In the genomic region with DNA sequence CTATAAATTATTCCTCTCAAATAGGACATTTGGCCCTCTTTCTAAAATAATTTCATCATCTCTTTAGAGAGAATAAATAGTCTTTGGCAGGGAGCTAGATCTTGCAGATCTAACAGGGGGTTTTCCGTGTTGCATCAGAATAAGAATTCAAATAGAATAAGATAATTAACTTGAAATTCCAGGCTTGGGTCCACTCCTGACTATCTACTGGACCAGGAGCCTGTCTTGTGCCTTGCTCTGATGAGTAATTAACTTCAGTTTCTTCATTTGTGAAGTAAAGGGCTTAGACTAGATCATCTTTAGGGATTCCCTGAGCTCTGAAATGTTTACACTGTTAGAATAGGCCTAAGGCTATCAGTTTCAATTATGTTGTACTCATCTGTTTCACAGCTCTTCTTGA, we compare ENCODE assay signal across 11 cellular contexts. TPM values are rescaled to one million over a fixed set of nuclear protein-coding genes. Genes with fewer than 3 reads are reported as not detected.
A peak's percentile ranks its signal among the peaks of the same experiment; 100 is the strongest.
DNase-seq lines count a peak whose midpoint lies in the region; ATAC-seq, FAIRE-seq and TF ChIP-seq lines count a peak whose summit lies in the region.
"Had no signal": no experiment of that assay in that cellular context is flagged by ENCODE, and none has a peak within 500 bp of the region (broad histone marks: within the 10 kb centered on the region; RNA-seq: fewer than 3 reads in every experiment).

No MANE protein-coding gene starts in this region.

- H3K9ac ChIP-seq in SK-N-MC (ENCODE audit: insufficient read length), result no peak overlapping the region

- H3K4me3 Mint-ChIP-seq in activated naive CD4-positive, alpha-beta T cell treated with anti-CD3 and anti-CD28 coated beads, Interleukin-2, amount 10 ng/mL, durations not matched to agents 7 days and 5 days, result no peak overlapping the region

- no peak for TF ChIP-seq CTCF in suprapubic skin (IDR thresholded peaks at IDR 0.05)

- no peak for TF ChIP-seq EP300 in suprapubic skin (IDR thresholded peaks at IDR 0.05)

- no peaks in the 10 kb centered on the region for H3K27me3 ChIP-seq in suprapubic skin

- H3K9me3 Mint-ChIP-seq in activated naive CD4-positive, alpha-beta T cell treated with anti-CD3 and anti-CD28 coated beads, Interleukin-2, amount 10 ng/mL, durations not matched to agents 7 days and 5 days, result no peaks in the 10 kb centered on the region

- H3K36me3 Mint-ChIP-seq in activated naive CD4-positive, alpha-beta T cell treated with anti-CD3 and anti-CD28 coated beads, Interleukin-2, amount 10 ng/mL, durations not matched to agents 7 days and 5 days, result peaks cover 11% of the 10 kb centered on the region

- H3K4me1 ChIP-seq in suprapubic skin, result peaks cover 20% of the 10 kb centered on the region
- H3K4me1 ChIP-seq: prostate gland had no signal

- H3K36me3 ChIP-seq in SK-N-MC (ENCODE audit: insufficient read depth, low read length) (no peaks in the 10 kb centered on the region), suprapubic skin (no peaks in the 10 kb centered on the region)
- H3K36me3 ChIP-seq: prostate gland had no signal

- CTCF ChIA-PET in activated naive CD4-positive, alpha-beta T cell treated with anti-CD3 and anti-CD28 coated beads, Interleukin-2, amount 10 ng/mL, durations not matched to agents 7 days and 5 days (lab: Charles Lee), result interaction anchor here (0.9 to 3.2 kb wide), 10 partner anchors 10 to 158 kb away, joined by 3 to 13 read pairs (median 4); no protein-coding TSS in a partner anchor

- H3K9me3 ChIP-seq in SK-N-MC (ENCODE audit: low read depth, low read length) (no peaks in the 10 kb centered on the region), suprapubic skin (no peaks in the 10 kb centered on the region)
- H3K9me3 ChIP-seq: prostate gland had no signal

- H3K4me1 Mint-ChIP-seq in activated naive CD4-positive, alpha-beta T cell treated with anti-CD3 and anti-CD28 coated beads, Interleukin-2, amount 10 ng/mL, durations not matched to agents 7 days and 5 days, result peaks cover 71% of the 10 kb centered on the region

- no peak overlapping the region for H3K4me3 ChIP-seq in SK-N-MC
- no peak overlapping the region for H3K4me3 ChIP-seq in suprapubic skin
- H3K4me3 ChIP-seq: prostate gland had no signal

- H3K27ac ChIP-seq in SK-N-MC (peak overlapping the region; percentile 51), suprapubic skin (peak overlapping the region; percentile 57)

- no peak for DNase-seq in activated naive CD4-positive, alpha-beta T cell treated with anti-CD3 and anti-CD28 coated beads, Interleukin-2, amount 10 ng/mL, durations not matched to agents 7 days and 5 days
- no peak for DNase-seq in activated naive CD4-positive, alpha-beta T cell treated with Interleukin-2 at 50 U/mL for 16 hours
- no peak for DNase-seq in SK-N-MC (ENCODE audit: low read depth, low spot score)
- DNase-seq in suprapubic skin (ENCODE audit: low spot score in 2 of 2), result no peak
- DNase-seq in RCC 7860 (ENCODE audit: low spot score), result no peak
- no peak for DNase-seq in posterior cingulate gyrus
- DNase-seq: T-helper 9 cell had no signal

- 22% methylated on average over 1 of the region's 1 CpG for WGBS in suprapubic skin

- ATAC-seq in esophagus mucosa, result peak; percentile 35
- no peak for ATAC-seq in GM18502 (IDR thresholded peaks at IDR 0.05; ENCODE audit: poor library complexity, unreplicated experiment)

- intact Hi-C loops in posterior cingulate gyrus (cut with DNase I), result no loop called here

- peak overlapping the region; percentile 89 for H3K27ac Mint-ChIP-seq in activated naive CD4-positive, alpha-beta T cell treated with anti-CD3 and anti-CD28 coated beads, Interleukin-2, amount 10 ng/mL, durations not matched to agents 7 days and 5 days

- FAIRE-seq in RCC 7860 (lab: Jason Lieb, UNC), result no peak

- H3K27me3 Mint-ChIP-seq in activated naive CD4-positive, alpha-beta T cell treated with anti-CD3 and anti-CD28 coated beads, Interleukin-2, amount 10 ng/mL, durations not matched to agents 7 days and 5 days, result no peaks in the 10 kb centered on the region

- no peak for TF ChIP-seq POLR2A in suprapubic skin (IDR thresholded peaks at IDR 0.05)

RNA-seq across cellular contexts. Expression of a gene that starts 23.5 kb away (rescaled TPM):
- total RNA-seq in esophagus mucosa (131 TPM), suprapubic skin (100 to 1,000 TPM; 161 to 212 (median 197) TPM)

RNA-seq across cellular contexts. Expression of a gene that starts 54.5 kb away (rescaled TPM):
- 23.7 TPM for total RNA-seq in esophagus mucosa
- total RNA-seq in suprapubic skin, result 100 to 1,000 TPM in 1 of 4 donors, 10 to 100 TPM in 3; 29.9 to 155 (median 81.8) TPM
- total RNA-seq: endothelial cell of umbilical vein had no signal
